ENCODE assay signal across 1 cellular context in the genomic region with DNA sequence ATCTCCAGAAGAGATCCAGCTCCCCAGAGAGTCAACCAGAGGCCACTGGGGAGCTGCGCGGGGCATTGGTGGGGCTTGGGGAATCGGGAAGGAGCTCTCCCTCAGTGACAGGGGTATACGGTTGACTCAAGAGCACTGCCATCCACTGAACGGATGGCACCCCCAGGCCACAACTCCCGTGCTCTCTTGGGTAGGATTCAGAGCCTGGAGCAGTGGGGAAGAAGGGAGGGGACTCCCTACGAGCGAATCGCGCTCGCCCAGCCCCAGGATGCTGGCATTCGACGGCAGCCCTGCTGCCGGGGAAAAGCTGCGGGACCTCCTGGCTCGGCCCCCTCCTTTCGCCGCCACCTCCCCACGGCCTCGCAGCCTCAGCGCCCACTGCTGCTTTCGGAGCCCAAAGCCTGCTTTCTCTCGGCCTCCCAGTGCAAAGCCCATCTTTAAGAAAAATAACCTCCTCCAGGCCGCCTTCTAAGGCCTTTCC.
TF ChIP-seq lines count a peak whose summit lies in the region.

No MANE protein-coding gene starts in this region.

TF ChIP-seq in HepG2, 621 proteins besides CTCF, POLR2A, EP300 and RAD21:
- TF ChIP-seq THAP11 (CRISPR knock-in tag; IDR thresholded peaks at IDR 0.05), result no peak
- TF ChIP-seq ZKSCAN5 (CRISPR knock-in tag; IDR thresholded peaks at IDR 0.05), result no peak
- TF ChIP-seq KIAA2018 (CRISPR knock-in tag; IDR thresholded peaks at IDR 0.05; ENCODE audit: borderline replicate concordance), result no peak
- TF ChIP-seq ZC3H13 (CRISPR knock-in tag; IDR thresholded peaks at IDR 0.05), result no peak
- TF ChIP-seq ADNP (CRISPR knock-in tag; IDR thresholded peaks at IDR 0.05), result no peak
- peak; percentile 17; the same call in 1 of the 2 replicates for TF ChIP-seq PHF8 (CRISPR knock-in tag; IDR thresholded peaks at IDR 0.05)
- TF ChIP-seq ZSCAN9 (CRISPR knock-in tag; IDR thresholded peaks at IDR 0.05; ENCODE audit: borderline replicate concordance), result no peak
- peak; percentile 55 for TF ChIP-seq PTBP1 (IDR thresholded peaks at IDR 0.05; ENCODE audit: low read depth, low read length, poor library complexity, severe bottlenecking)
- TF ChIP-seq ZFP91 (CRISPR knock-in tag; IDR thresholded peaks at IDR 0.05; ENCODE audit: borderline replicate concordance), result 0 out of 2 replicates have a peak, but pooled peaks have one; percentile 15
